16 cellular contexts compared by ENCODE assay signal in genomic region chr5:172802585-172803176, GRCh38. TPM values are rescaled to one million over a fixed set of nuclear protein-coding genes. Genes with fewer than 3 reads are reported as not detected.
DNase-seq lines count a peak whose midpoint lies in the region; ATAC-seq and TF ChIP-seq lines count a peak whose summit lies in the region.
"Had no signal": no experiment of that assay in that cellular context is flagged by ENCODE, and none has a peak within 500 bp of the region (broad histone marks: within the 10 kb centered on the region; RNA-seq: fewer than 3 reads in every experiment).

No MANE protein-coding gene starts in this region.

- H3K4me1 ChIP-seq in CD8-positive, alpha-beta memory T cell (ENCODE audit: insufficient read depth, low read length) = peaks cover 10% of the 10 kb centered on the region
- peaks cover 9% of the 10 kb centered on the region for H3K4me1 ChIP-seq in CD4-positive, alpha-beta memory T cell (ENCODE audit: insufficient read depth, low read length)

- intact Hi-C loops in CD4-positive, alpha-beta memory T cell (cut with micrococcal nuclease) = no loop called here
- intact Hi-C loops in activated naive CD4-positive, alpha-beta T cell treated with anti-CD3 and anti-CD28 coated beads for 36 hours (cut with micrococcal nuclease) = no loop called here

- peaks cover 15 to 21% (median 21%) of the 10 kb centered on the region in 3 donors for H3K4me1 Mint-ChIP-seq in CD8-positive, alpha-beta memory T cell
- H3K4me1 Mint-ChIP-seq in CD4-positive, alpha-beta memory T cell = peaks cover 11 to 14% (median 11%) of the 10 kb centered on the region in 4 donors
- H3K4me1 Mint-ChIP-seq in activated naive CD4-positive, alpha-beta T cell treated with anti-CD3 and anti-CD28 coated beads for 36 hours (ENCODE audit: low read depth) = peaks cover 16% of the 10 kb centered on the region

- H3K4me3 Mint-ChIP-seq in CD8-positive, alpha-beta memory T cell = peak overlapping the region in 1 of 7 donors; percentile 5
- no peak overlapping the region for H3K4me3 Mint-ChIP-seq in CD4-positive, alpha-beta memory T cell
- H3K4me3 Mint-ChIP-seq in activated naive CD4-positive, alpha-beta T cell treated with anti-CD3 and anti-CD28 coated beads for 36 hours = no peak overlapping the region
- H3K4me3 Mint-ChIP-seq: effector memory CD8-positive, alpha-beta T cell had no signal

- POLR2A ChIA-PET in CD8-positive, alpha-beta memory T cell (lab: Charles Lee) = no interaction called here
- POLR2A ChIA-PET in CD4-positive, alpha-beta memory T cell (lab: Charles Lee; ENCODE audit: partially characterized antibody) = interaction anchor here (0.5 to 4.3 kb wide), 2 partner anchors 29 to 31 kb away, joined by 4 to 26 read pairs; partner anchors contain the start of gene DUSP1

- H3K4me3 ChIP-seq in CD8-positive, alpha-beta memory T cell (ENCODE audit: low read length) = no peak overlapping the region
- no peak overlapping the region for H3K4me3 ChIP-seq in brain microvascular endothelial cell (ENCODE audit: low read depth, low read length)
- no peak overlapping the region for H3K4me3 ChIP-seq in CD4-positive, alpha-beta memory T cell (ENCODE audit: low read length in 2 of 2)
- H3K4me3 ChIP-seq: left lung, psoas muscle, suprapubic skin had no signal

- TF ChIP-seq CTCF in brain microvascular endothelial cell (IDR thresholded peaks at IDR 0.05; ENCODE audit: low read depth, low read length, missing control alignments) = no peak

- in situ Hi-C loops in brain microvascular endothelial cell (cut with HindIII; ENCODE audit: low pct_ligation_motif_present, low sequenced_read_pairs) = no loop called here

- CTCF ChIA-PET in CD8-positive, alpha-beta memory T cell (lab: Charles Lee) = interaction anchor here (2.1 kb wide), 1 partner anchor 31 kb away, joined by 5 read pairs; no protein-coding TSS in a partner anchor
- CTCF ChIA-PET in CD4-positive, alpha-beta memory T cell (lab: Charles Lee; ENCODE audit: partially characterized antibody) = interaction anchor here (2.1 kb wide), 1 partner anchor 30 kb away, joined by 8 read pairs; no protein-coding TSS in a partner anchor
- CTCF ChIA-PET in activated naive CD4-positive, alpha-beta T cell treated with anti-CD3 and anti-CD28 coated beads for 36 hours (lab: Charles Lee) = no interaction called here

- no peaks in the 10 kb centered on the region for H3K9me3 ChIP-seq in CD8-positive, alpha-beta memory T cell (ENCODE audit: low read length)
- H3K9me3 ChIP-seq in CD4-positive, alpha-beta memory T cell (ENCODE audit: control insufficient read depth in 1 of 2, low read length in 2 of 2) = no peaks in the 10 kb centered on the region
- H3K9me3 ChIP-seq: left lung, psoas muscle, suprapubic skin had no signal

- H3K27me3 Mint-ChIP-seq in CD8-positive, alpha-beta memory T cell = no peaks in the 10 kb centered on the region
- H3K27me3 Mint-ChIP-seq in CD4-positive, alpha-beta memory T cell = no peaks in the 10 kb centered on the region
- no peaks in the 10 kb centered on the region for H3K27me3 Mint-ChIP-seq in activated naive CD4-positive, alpha-beta T cell treated with anti-CD3 and anti-CD28 coated beads for 36 hours (ENCODE audit: low read depth)
- H3K27me3 Mint-ChIP-seq: effector memory CD8-positive, alpha-beta T cell had no signal

- ATAC-seq in GM19023 (IDR thresholded peaks at IDR 0.05; ENCODE audit: unreplicated experiment) = no peak
- ATAC-seq: effector memory CD8-positive, alpha-beta T cell; left lung; psoas muscle had no signal

- no peaks in the 10 kb centered on the region for H3K9me3 Mint-ChIP-seq in CD8-positive, alpha-beta memory T cell
- no peaks in the 10 kb centered on the region for H3K9me3 Mint-ChIP-seq in CD4-positive, alpha-beta memory T cell
- H3K9me3 Mint-ChIP-seq in activated naive CD4-positive, alpha-beta T cell treated with anti-CD3 and anti-CD28 coated beads for 36 hours = no peaks in the 10 kb centered on the region
- H3K9me3 Mint-ChIP-seq: effector memory CD8-positive, alpha-beta T cell had no signal

- H3K36me3 ChIP-seq in CD8-positive, alpha-beta memory T cell (ENCODE audit: insufficient read depth, low read length) = no peaks in the 10 kb centered on the region
- H3K36me3 ChIP-seq in brain microvascular endothelial cell (replicated peaks) = no peaks in the 10 kb centered on the region
- no peaks in the 10 kb centered on the region for H3K36me3 ChIP-seq in CD4-positive, alpha-beta memory T cell (ENCODE audit: insufficient read depth, low read length)
- H3K36me3 ChIP-seq: left lung, suprapubic skin had no signal

- H3K36me3 Mint-ChIP-seq in CD8-positive, alpha-beta memory T cell = no peaks in the 10 kb centered on the region
- no peaks in the 10 kb centered on the region for H3K36me3 Mint-ChIP-seq in CD4-positive, alpha-beta memory T cell
- no peaks in the 10 kb centered on the region for H3K36me3 Mint-ChIP-seq in activated naive CD4-positive, alpha-beta T cell treated with anti-CD3 and anti-CD28 coated beads for 36 hours (ENCODE audit: low read depth)

- peak overlapping the region in 3 of 8 donors; percentile 48 to 53 (median 52) for H3K27ac Mint-ChIP-seq in CD8-positive, alpha-beta memory T cell
- H3K27ac Mint-ChIP-seq in CD4-positive, alpha-beta memory T cell = peak overlapping the region in 3 of 7 donors; percentile 41 to 75 (median 44)
- H3K27ac Mint-ChIP-seq in activated naive CD4-positive, alpha-beta T cell treated with anti-CD3 and anti-CD28 coated beads for 36 hours = no peak overlapping the region

- no peaks in the 10 kb centered on the region for H3K27me3 ChIP-seq in CD8-positive, alpha-beta memory T cell (ENCODE audit: insufficient read depth, low read length, poor library complexity, severe bottlenecking)
- no peaks in the 10 kb centered on the region for H3K27me3 ChIP-seq in brain microvascular endothelial cell (replicated peaks)
- H3K27me3 ChIP-seq in CD4-positive, alpha-beta memory T cell (ENCODE audit: insufficient read depth, low read length) = no peaks in the 10 kb centered on the region
- H3K27me3 ChIP-seq: left lung, suprapubic skin had no signal

- DNase-seq in CD8-positive, alpha-beta memory T cell = no peak
- DNase-seq in OCI-M1 (lab: John Stamatoyannopoulos, UW) (peak; percentile 85), brain microvascular endothelial cell (peak; percentile 82), iris pigment epithelial cell (ENCODE audit: low read depth) (peak; percentile 83), NCI-H2081 treated with DMSO at 0.1 percent for 48 hours (lab: John Stamatoyannopoulos, UW) (no peak)
- DNase-seq in CD4-positive, alpha-beta memory T cell = no peak
- DNase-seq in activated naive CD4-positive, alpha-beta T cell treated with anti-CD3 and anti-CD28 coated beads for 36 hours = no peak
- DNase-seq: activated gamma-delta T cell; DND-41; effector memory CD8-positive, alpha-beta T cell; hypothalamus; left lung; NK-92 treated with Interleukin-12 subunit alpha and Interleukin-12 subunit beta, amount 100 ng/mL, for 24 hours; psoas muscle had no signal

- H3K27ac ChIP-seq in CD8-positive, alpha-beta memory T cell (ENCODE audit: low read depth, low read length) = peak overlapping the region; percentile 45
- H3K27ac ChIP-seq in brain microvascular endothelial cell = peak overlapping the region; percentile 97
- H3K27ac ChIP-seq in CD4-positive, alpha-beta memory T cell (ENCODE audit: low read depth, low read length) = no peak overlapping the region
- H3K27ac ChIP-seq: psoas muscle, suprapubic skin had no signal

RNA-seq across cellular contexts. Expression of gene ERGIC1, which starts 31.4 kb away (rescaled TPM):
- total RNA-seq in CD8-positive, alpha-beta memory T cell = 10 to 100 TPM; 39.7 to 39.9 TPM
- polyA plus RNA-seq in CD8-positive, alpha-beta memory T cell = 25.9 TPM
- total RNA-seq in CD4-positive, alpha-beta memory T cell = 10 to 100 TPM; 45.8 to 51.0 TPM
- polyA plus RNA-seq in CD4-positive, alpha-beta memory T cell = 10 to 100 TPM; 10.6 to 18.8 TPM
- total RNA-seq in activated naive CD4-positive, alpha-beta T cell treated with anti-CD3 and anti-CD28 coated beads for 36 hours = 10 to 100 TPM; 33.4 to 36.2 TPM

RNA-seq across cellular contexts. Expression of gene DUSP1, which starts 31.7 kb away (rescaled TPM):
- total RNA-seq in CD8-positive, alpha-beta memory T cell = 10 to 100 TPM in 1 of 2 experiments, 1 to 10 TPM in 1; 9.4 to 10.9 TPM
- polyA plus RNA-seq in CD8-positive, alpha-beta memory T cell = 1,007 TPM
- 10 to 100 TPM; 18.0 to 18.8 TPM for total RNA-seq in CD4-positive, alpha-beta memory T cell
- 100 to 1,000 TPM; 297 to 879 TPM for polyA plus RNA-seq in CD4-positive, alpha-beta memory T cell
- total RNA-seq in activated naive CD4-positive, alpha-beta T cell treated with anti-CD3 and anti-CD28 coated beads for 36 hours = 1 to 10 TPM; 7.0 to 7.3 TPM

Comparison
In these comparisons a context has a peak if more than half of its experiments do, and no peak if none do; other contexts are left out.
1. DNase-seq: peak in OCI-M1 (single experiment), brain microvascular endothelial cell (single experiment) and iris pigment epithelial cell (single experiment); none in CD8-positive, alpha-beta memory T cell (0 of 5), CD4-positive, alpha-beta memory T cell (0 of 5), NCI-H2081 treated with DMSO at 0.1 percent for 48 hours (single experiment) and activated naive CD4-positive, alpha-beta T cell treated with anti-CD3 and anti-CD28 coated beads for 36 hours (single experiment).